ENCODE assay signal across 8 cellular contexts in genomic region chr17:75525806-75526554, GRCh38. TPM values are rescaled to one million over a fixed set of nuclear protein-coding genes. Genes with fewer than 3 reads are reported as not detected.
DNase-seq lines count a peak whose midpoint lies in the region; ATAC-seq and TF ChIP-seq lines count a peak whose summit lies in the region.

No MANE protein-coding gene starts in this region.

- peak; percentile 60 for DNase-seq in NCI-H510A treated with DMSO at 0.1 percent for 48 hours (lab: John Stamatoyannopoulos, UW)
- DNase-seq in NCI-H510A (lab: John Stamatoyannopoulos, UW), result no peak
- DNase-seq in KBM-7, result peak; percentile 24
- peak; percentile 52 for DNase-seq in colonic mucosa
- no peak for DNase-seq in naive B cell
- DNase-seq in GDM1 (lab: John Stamatoyannopoulos, UW), result no peak

- intact Hi-C loops in colonic mucosa (cut with DNase I), result loop anchor here (10.0 kb wide), 1 partner anchor 59 kb away; the partner anchor contains the start of gene MYO15B

- peak overlapping the region; percentile 95 for H3K27ac ChIP-seq in colonic mucosa

- H3K27me3 Mint-ChIP-seq in naive B cell, result no peaks in the 10 kb centered on the region

- peak overlapping the region in 1 of 6 donors; percentile 60 for H3K27ac Mint-ChIP-seq in naive B cell

- no peaks in the 10 kb centered on the region for H3K27me3 ChIP-seq in colonic mucosa

- TF ChIP-seq CTCF in colonic mucosa (IDR thresholded peaks at IDR 0.05), result no peak

- peak overlapping the region; percentile 96 to 99 for H3K9ac ChIP-seq in colonic mucosa (ENCODE audit: low read depth in 2 of 2, low read length in 2 of 2)

- peaks cover 15% of the 10 kb centered on the region for H3K4me1 ChIP-seq in colonic mucosa

- H3K4me3 ChIP-seq in colonic mucosa, result peak overlapping the region; percentile 82

- in situ Hi-C loops in KBM-7 (cut with MboI; ENCODE audit: low pct_unique_long_range_greater_than_20kb, low sequenced_read_pairs), result no loop called here

- no peaks in the 10 kb centered on the region for H3K36me3 ChIP-seq in colonic mucosa

- no peaks in the 10 kb centered on the region for H3K9me3 Mint-ChIP-seq in naive B cell

- H3K9me3 ChIP-seq in colonic mucosa, result no peaks in the 10 kb centered on the region

- peak overlapping the region; percentile 69 to 88 (median 80) for H3K4me3 Mint-ChIP-seq in naive B cell

- peaks cover 4 to 16% (median 12%) of the 10 kb centered on the region in 3 donors for H3K4me1 Mint-ChIP-seq in naive B cell

- ATAC-seq in naive B cell (ENCODE audit: low read depth in 2 of 2), result peak; percentile 12 to 15
- no peak for ATAC-seq in HG02642 (IDR thresholded peaks at IDR 0.05; ENCODE audit: poor library complexity, unreplicated experiment)
- ATAC-seq in GM21367 (IDR thresholded peaks at IDR 0.05; ENCODE audit: unreplicated experiment), result no peak

- no peaks in the 10 kb centered on the region for H3K36me3 Mint-ChIP-seq in naive B cell

RNA-seq across cellular contexts. Expression of gene LLGL2, which starts 0.5 kb away (rescaled TPM):
- 100 to 1,000 TPM; 401 to 497 TPM for total RNA-seq in colonic mucosa
- polyA plus RNA-seq in naive B cell (ENCODE audit: low read depth in 6 of 6), result 10 to 100 TPM in 3 of 6 donors, 1 to 10 TPM in 3; 6.1 to 14.4 (median 10.4) TPM

RNA-seq across cellular contexts. Expression of gene TSEN54, which starts 9.7 kb away (rescaled TPM):
- 10 to 100 TPM; 29.7 to 50.7 TPM for total RNA-seq in colonic mucosa
- 10 to 100 TPM; 18.3 to 42.3 (median 23.7) TPM for polyA plus RNA-seq in naive B cell (ENCODE audit: low read depth in 6 of 6)

RNA-seq across cellular contexts. Expression of gene CASKIN2, which starts 10.6 kb away (rescaled TPM):
- total RNA-seq in colonic mucosa, result 10 to 100 TPM; 26.5 to 28.6 TPM
- polyA plus RNA-seq in naive B cell (ENCODE audit: low read depth in 6 of 6), result under 1 TPM in 1 of 6 donors, not detected in 5; 0.29 TPM

Comparison
In these comparisons a context has a peak if more than half of its experiments do, and no peak if none do; other contexts are left out.
1. DNase-seq: peak in NCI-H510A treated with DMSO at 0.1 percent for 48 hours (single experiment), KBM-7 (single experiment) and colonic mucosa (single experiment); none in NCI-H510A (single experiment), naive B cell (single experiment) and GDM1 (single experiment).
2. ATAC-seq: peak in naive B cell (2 of 2); none in HG02642 (single experiment) and GM21367 (single experiment).